ENCODE assay signal across 25 cellular contexts in genomic region chr4:38113136-38113535, GRCh38.
"Had no signal": no experiment of that assay in that cellular context is flagged by ENCODE, and none has a peak within 500 bp of the region (broad histone marks: within the 10 kb centered on the region; RNA-seq: fewer than 3 reads in every experiment).

No MANE protein-coding gene starts in this region.

- DNase-seq: activated B cell treated with CpG ODN at 0.5 μM for 24 hours; activated CD4-positive, alpha-beta T cell treated with anti-CD3 and anti-CD28 coated beads for 36 hours; activated CD4-positive, alpha-beta T cell treated with anti-CD3 and anti-CD28 coated beads, Interleukin-2, amount 50 U/mL, for 4 hours; activated CD8-positive, alpha-beta memory T cell treated with anti-CD3 and anti-CD28 coated beads, Interleukin-2, amount 50 U/mL, for 48 hours; activated naive CD4-positive, alpha-beta T cell treated with Interleukin-2 at 50 U/mL for 16 hours; activated naive CD8-positive, alpha-beta T cell treated with anti-CD3 and anti-CD28 coated beads, Interleukin-2, amount 10 ng/mL, durations not matched to agents 7 days and 5 days; activated T-cell treated with anti-CD3 and anti-CD28 coated beads, Interleukin-2, amount 50 U/mL, for 4 hours; amniotic stem cell; cerebellar nuclear complex; esophagus squamous epithelium; head of caudate nucleus; immature natural killer cell; kidney glomerular epithelial cell; mesenchymal stem cell; naive B cell; retina; stimulated activated CD4-positive, alpha-beta T cell treated with anti-CD3 and anti-CD28 coated beads, Interleukin-4, amount 100 ng/mL, for 4 hours; stimulated activated naive CD8-positive, alpha-beta T cell treated with anti-CD3 and anti-CD28 coated beads, Interleukin-15, Interleukin-2, amounts not matched to agents 100 U/mL and 50 U/mL, for 24 hours; T-helper 1 cell; upper lobe of right lung had no signal

- H3K9me3 Mint-ChIP-seq: activated B cell treated with CpG ODN at 0.5 μM for 24 hours; activated naive CD8-positive, alpha-beta T cell treated with anti-CD3 and anti-CD28 coated beads, Interleukin-2, amount 10 ng/mL, durations not matched to agents 7 days and 5 days; activated T-cell treated with anti-CD3 and anti-CD28 coated beads, Interleukin-2, amount 50 U/mL, for 4 hours; activated T-helper 2 cell treated with anti-CD3 and anti-CD28 coated beads, Interferon-gamma antibody, Interleukin-2, Interleukin-4, amounts not matched to agents 10 μg/mL and 5 μg/mL and 100 μg/mL, durations not matched to agents 14 hours and 24 hours and 36 hours; immature natural killer cell had no signal

- H3K4me1 Mint-ChIP-seq: activated B cell treated with CpG ODN at 0.5 μM for 24 hours; activated CD4-positive, alpha-beta T cell treated with anti-CD3 and anti-CD28 coated beads for 36 hours had no signal

- H3K27ac ChIP-seq: breast epithelium, upper lobe of right lung had no signal

- ATAC-seq: activated CD4-positive, alpha-beta T cell treated with anti-CD3 and anti-CD28 coated beads for 36 hours; activated T-cell treated with anti-CD3 and anti-CD28 coated beads, Interleukin-2, amount 50 U/mL, for 4 hours; gastroesophageal sphincter; stimulated activated naive CD8-positive, alpha-beta T cell treated with anti-CD3 and anti-CD28 coated beads, Interleukin-15, Interleukin-2, amounts not matched to agents 100 U/mL and 50 U/mL, for 24 hours; upper lobe of right lung had no signal

- H3K27me3 ChIP-seq: breast epithelium, esophagus squamous epithelium, gastroesophageal sphincter, upper lobe of right lung had no signal

- H3K4me3 Mint-ChIP-seq: activated B cell treated with CpG ODN at 0.5 μM for 24 hours; activated CD4-positive, alpha-beta T cell treated with anti-CD3 and anti-CD28 coated beads for 36 hours; activated naive CD8-positive, alpha-beta T cell treated with anti-CD3 and anti-CD28 coated beads, Interleukin-2, amount 10 ng/mL, durations not matched to agents 7 days and 5 days; activated T-cell treated with anti-CD3 and anti-CD28 coated beads, Interleukin-2, amount 50 U/mL, for 4 hours; immature natural killer cell had no signal

- H3K27ac Mint-ChIP-seq: activated B cell treated with CpG ODN at 0.5 μM for 24 hours; activated CD4-positive, alpha-beta T cell treated with anti-CD3 and anti-CD28 coated beads for 36 hours; activated T-helper 2 cell treated with anti-CD3 and anti-CD28 coated beads, Interferon-gamma antibody, Interleukin-2, Interleukin-4, amounts not matched to agents 10 μg/mL and 5 μg/mL and 100 μg/mL, durations not matched to agents 14 hours and 24 hours and 36 hours had no signal

- H3K9me3 ChIP-seq: breast epithelium, esophagus squamous epithelium, gastroesophageal sphincter, upper lobe of right lung had no signal

- H3K4me1 ChIP-seq: breast epithelium had no signal

- H3K4me3 ChIP-seq: breast epithelium, coronary artery, esophagus squamous epithelium, gastroesophageal sphincter, upper lobe of right lung had no signal

- H3K27me3 Mint-ChIP-seq: activated B cell treated with CpG ODN at 0.5 μM for 24 hours; activated CD4-positive, alpha-beta T cell treated with anti-CD3 and anti-CD28 coated beads for 36 hours; activated naive CD8-positive, alpha-beta T cell treated with anti-CD3 and anti-CD28 coated beads, Interleukin-2, amount 10 ng/mL, durations not matched to agents 7 days and 5 days; naive B cell; progenitor cell of endocrine pancreas had no signal

- H3K36me3 ChIP-seq: breast epithelium had no signal
